ENCODE assay signal across 11 cellular contexts in the genomic region with DNA sequence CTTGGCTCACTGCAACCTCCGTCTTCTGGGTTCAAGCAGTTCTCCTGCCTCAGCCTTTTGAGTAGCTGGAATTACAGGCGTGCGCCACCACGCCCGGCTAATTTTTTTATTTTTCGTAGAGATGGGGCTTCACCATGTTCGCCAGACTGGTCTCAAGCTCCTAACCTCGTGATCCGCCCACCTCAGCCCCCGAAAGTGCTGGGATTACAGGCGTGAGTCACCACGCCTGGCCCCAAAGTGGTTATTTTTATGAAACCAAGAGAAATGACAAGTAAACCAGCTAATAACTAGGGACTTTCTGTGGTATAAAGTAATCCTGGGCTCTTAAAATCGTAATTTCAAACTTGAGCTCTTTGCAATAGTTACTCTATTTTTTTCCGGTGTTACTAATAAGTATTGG. TPM values are rescaled to one million over a fixed set of nuclear protein-coding genes. Genes with fewer than 3 reads are reported as not detected.
DNase-seq lines count a peak whose midpoint lies in the region; ATAC-seq and TF ChIP-seq lines count a peak whose summit lies in the region.
"Had no signal": no experiment of that assay in that cellular context is flagged by ENCODE, and none has a peak within 500 bp of the region (broad histone marks: within the 10 kb centered on the region; RNA-seq: fewer than 3 reads in every experiment).

No MANE protein-coding gene starts in this region.

- peak overlapping the region in 5 of 8 donors; percentile 7 to 70 (median 36) for H3K4me3 Mint-ChIP-seq in naive B cell
- peak overlapping the region; percentile 80 for H3K4me3 Mint-ChIP-seq in stimulated activated memory B cell treated with anti-CD40 and anti-IgM and Interleukin-4, amounts not matched to agents 10 μg/mL and 1 μg/mL and 100 μg/mL, for 72 hours
- H3K4me3 Mint-ChIP-seq: dendritic cell treated with granulocyte-macrophage colony-stimulating factor and Interleukin-4, amounts not matched to agents 40 ng/mL and 50 ng/mL, for 4 days had no signal

- H3K27ac Mint-ChIP-seq in naive B cell: peak overlapping the region in 3 of 6 donors; percentile 20 to 87 (median 69)
- H3K27ac Mint-ChIP-seq in stimulated activated memory B cell treated with anti-CD40 and anti-IgM and Interleukin-4, amounts not matched to agents 10 μg/mL and 1 μg/mL and 100 μg/mL, for 72 hours: peak overlapping the region; percentile 86
- H3K27ac Mint-ChIP-seq: dendritic cell treated with granulocyte-macrophage colony-stimulating factor and Interleukin-4, amounts not matched to agents 40 ng/mL and 50 ng/mL, for 4 days had no signal

- H3K9me3 ChIP-seq in psoas muscle: no peaks in the 10 kb centered on the region

- H3K4me1 ChIP-seq in psoas muscle: peaks cover 4% of the 10 kb centered on the region

- H3K36me3 ChIP-seq in psoas muscle (ENCODE audit: insufficient read depth in 1 of 2, low read depth in 1 of 2): peaks cover 0 to 31% of the 10 kb centered on the region in 2 donors

- intact Hi-C loops in psoas muscle (cut with DNase I): loop anchor here (5.0 to 10.0 kb wide), 2 partner anchors 47 to 110 kb away; partner anchors contain the start of genes SEC11A (in 1 of the 2) and WDR73 (in 1 of the 2)

- H3K27me3 ChIP-seq in psoas muscle (ENCODE audit: insufficient read depth in 3 of 3, low read length in 2 of 3): no peaks in the 10 kb centered on the region

- peaks cover 14 to 20% of the 10 kb centered on the region in 2 donors for H3K36me3 Mint-ChIP-seq in naive B cell
- H3K36me3 Mint-ChIP-seq in stimulated activated memory B cell treated with anti-CD40 and anti-IgM and Interleukin-4, amounts not matched to agents 10 μg/mL and 1 μg/mL and 100 μg/mL, for 72 hours: peaks cover 48% of the 10 kb centered on the region

- WGBS in psoas muscle, 3 donors: 85 to 90% (median 89%) methylated on average over 14 of the region's 14 CpGs

- H3K27ac ChIP-seq in psoas muscle: no peak overlapping the region

- H3K9me3 Mint-ChIP-seq in naive B cell: peaks cover 0 to 2% (median 0%) of the 10 kb centered on the region in 7 donors
- no peaks in the 10 kb centered on the region for H3K9me3 Mint-ChIP-seq in stimulated activated memory B cell treated with anti-CD40 and anti-IgM and Interleukin-4, amounts not matched to agents 10 μg/mL and 1 μg/mL and 100 μg/mL, for 72 hours
- H3K9me3 Mint-ChIP-seq: dendritic cell treated with granulocyte-macrophage colony-stimulating factor and Interleukin-4, amounts not matched to agents 40 ng/mL and 50 ng/mL, for 4 days had no signal

- H3K4me1 Mint-ChIP-seq in naive B cell: peaks cover 40 to 57% (median 51%) of the 10 kb centered on the region in 3 donors
- peaks cover 71% of the 10 kb centered on the region for H3K4me1 Mint-ChIP-seq in stimulated activated memory B cell treated with anti-CD40 and anti-IgM and Interleukin-4, amounts not matched to agents 10 μg/mL and 1 μg/mL and 100 μg/mL, for 72 hours

- no peak for ATAC-seq in naive B cell (ENCODE audit: low read depth in 2 of 2)
- no peak for ATAC-seq in stimulated activated memory B cell treated with anti-CD40 and anti-IgM and Interleukin-4, amounts not matched to agents 10 μg/mL and 1 μg/mL and 100 μg/mL, for 72 hours
- no peak for ATAC-seq in HG03280 (IDR thresholded peaks at IDR 0.05; ENCODE audit: unreplicated experiment)
- no peak for ATAC-seq in psoas muscle
- no peak for ATAC-seq in GM21737 (IDR thresholded peaks at IDR 0.05; ENCODE audit: unreplicated experiment)
- ATAC-seq: Panc1 had no signal

- DNase-seq in activated T-cell treated with anti-CD3 and anti-CD28 coated beads for 48 hours (ENCODE audit: low read depth): peak; percentile 58
- DNase-seq in activated T-cell treated with anti-CD3 and anti-CD28 coated beads, Interleukin-2, amount 50 U/mL, for 1 hour: no peak
- DNase-seq in activated T-cell treated with anti-CD3 and anti-CD28 coated beads, Interleukin-2, amount 50 U/mL, for 48 hours: peak; percentile 83 to 84
- DNase-seq in naive B cell: no peak
- no peak for DNase-seq in psoas muscle
- DNase-seq: NCI-H1417 treated with DMSO at 0.1 percent for 48 hours had no signal

- no peak overlapping the region for H3K4me3 ChIP-seq in psoas muscle

- TF ChIP-seq CTCF in psoas muscle (IDR thresholded peaks at IDR 0.05): no peak

- no peaks in the 10 kb centered on the region for H3K27me3 Mint-ChIP-seq in naive B cell
- H3K27me3 Mint-ChIP-seq in stimulated activated memory B cell treated with anti-CD40 and anti-IgM and Interleukin-4, amounts not matched to agents 10 μg/mL and 1 μg/mL and 100 μg/mL, for 72 hours: no peaks in the 10 kb centered on the region
- H3K27me3 Mint-ChIP-seq: dendritic cell treated with granulocyte-macrophage colony-stimulating factor and Interleukin-4, amounts not matched to agents 40 ng/mL and 50 ng/mL, for 4 days had no signal

RNA-seq across cellular contexts. Expression of gene ZSCAN2, which starts 4.0 kb away (rescaled TPM):
- polyA plus RNA-seq in naive B cell (ENCODE audit: low read depth in 6 of 6) (10 to 100 TPM in 2 of 6 donors, 1 to 10 TPM in 4; 7.6 to 14.8 (median 9.0) TPM), psoas muscle (1 to 10 TPM; 3.5 to 9.6 (median 3.6) TPM)
- total RNA-seq in psoas muscle: 1 to 10 TPM; 3.3 to 5.4 (median 4.4) TPM

RNA-seq across cellular contexts. Expression of gene WDR73, which starts 49.3 kb away (rescaled TPM):
- polyA plus RNA-seq in naive B cell (ENCODE audit: low read depth in 6 of 6): 10 to 100 TPM; 15.0 to 22.2 (median 18.0) TPM
- total RNA-seq in psoas muscle: 10 to 100 TPM in 3 of 4 donors, 1 to 10 TPM in 1; 8.9 to 22.0 (median 12.1) TPM
- 10 to 100 TPM; 13.6 to 18.7 (median 17.0) TPM for polyA plus RNA-seq in psoas muscle

RNA-seq across cellular contexts. Expression of gene NMB, which starts 53.2 kb away (rescaled TPM):
- polyA plus RNA-seq in naive B cell (ENCODE audit: low read depth in 6 of 6): 1 to 10 TPM; 3.1 to 8.2 (median 3.6) TPM
- 1 to 10 TPM; 1.0 to 2.1 (median 1.2) TPM for total RNA-seq in psoas muscle
- 1 to 10 TPM; 3.1 to 6.3 (median 5.6) TPM for polyA plus RNA-seq in psoas muscle

Comparison
In these comparisons a context has a peak if more than half of its experiments do, and no peak if none do; other contexts are left out.
1. DNase-seq: peak in activated T-cell treated with anti-CD3 and anti-CD28 coated beads for 48 hours (single experiment) and activated T-cell treated with anti-CD3 and anti-CD28 coated beads, Interleukin-2, amount 50 U/mL, for 48 hours (2 of 2); none in activated T-cell treated with anti-CD3 and anti-CD28 coated beads, Interleukin-2, amount 50 U/mL, for 1 hour (single experiment), naive B cell (single experiment) and psoas muscle (0 of 2).